12 cellular contexts compared by ENCODE assay signal in genomic region chr12:106417926-106418910, GRCh38.
A peak's percentile ranks its signal among the peaks of the same experiment; 100 is the strongest.
DNase-seq lines count a peak whose midpoint lies in the region; ATAC-seq and TF ChIP-seq lines count a peak whose summit lies in the region.
"Had no signal": no experiment of that assay in that cellular context is flagged by ENCODE, and none has a peak within 500 bp of the region (broad histone marks: within the 10 kb centered on the region; RNA-seq: fewer than 3 reads in every experiment).

No MANE protein-coding gene starts in this region.

- H3K36me3 ChIP-seq in mesenchymal stem cell (ENCODE audit: control insufficient read depth in 1 of 2, insufficient read depth in 2 of 2, low read depth in 1 of 2, low read length in 2 of 2), result peaks cover 0 to 12% of the 10 kb centered on the region in 2 experiments

- no peak overlapping the region for H4K8ac ChIP-seq in mesenchymal stem cell (ENCODE audit: low read length)

- H3K4ac ChIP-seq in mesenchymal stem cell (ENCODE audit: low read depth in 1 of 2, low read length in 2 of 2), result no peak overlapping the region

- H2BK15ac ChIP-seq in mesenchymal stem cell (ENCODE audit: low read depth, poor library complexity, severe bottlenecking), result no peak overlapping the region

- no peak overlapping the region for H3K14ac ChIP-seq in mesenchymal stem cell (ENCODE audit: low read length in 2 of 2)

- no peak overlapping the region for H3K4me2 ChIP-seq in mesenchymal stem cell (ENCODE audit: low read length, poor library complexity, severe bottlenecking)

- H3K23ac ChIP-seq in mesenchymal stem cell (ENCODE audit: low read length in 2 of 2), result no peak overlapping the region

- peak overlapping the region; percentile 72 for H3K27ac ChIP-seq in mesenchymal stem cell (ENCODE audit: low read length, poor library complexity, severe bottlenecking)

- DNase-seq in AG09319 (ENCODE audit: extremely low read depth, low read depth) (peak; percentile 22), NCI-H460 (ENCODE audit: extremely low read depth, low read depth) (peak; percentile 26), dermis blood vessel endothelial cell (peak; percentile 73), mesenchymal stem cell (peak; percentile 53)
- no peak for DNase-seq in activated CD8-positive, alpha-beta memory T cell treated with anti-CD3 and anti-CD28 coated beads, Interleukin-2, amount 10 ng/mL, durations not matched to agents 7 days and 5 days
- no peak for DNase-seq in activated CD4-positive, alpha-beta T cell treated with anti-CD3 and anti-CD28 coated beads for 1 hour
- DNase-seq: C1 segment of cervical spinal cord, dorsolateral prefrontal cortex had no signal

- no peaks in the 10 kb centered on the region for H3K27me3 ChIP-seq in mesenchymal stem cell (ENCODE audit: control insufficient read depth in 1 of 2, insufficient read depth in 1 of 2, low read length in 2 of 2)
- H3K27me3 ChIP-seq: dorsolateral prefrontal cortex had no signal

- CTCF ChIA-PET in activated CD8-positive, alpha-beta memory T cell treated with anti-CD3 and anti-CD28 coated beads, Interleukin-2, amount 10 ng/mL, durations not matched to agents 7 days and 5 days (lab: Charles Lee), result interaction anchor here (0.5 to 0.8 kb wide), 2 partner anchors 21 to 62 kb away, joined by 3 read pairs; no protein-coding TSS in a partner anchor

- H3K18ac ChIP-seq in mesenchymal stem cell (ENCODE audit: low read depth in 1 of 2, low read length in 2 of 2), result no peak overlapping the region

- H3K4me1 Mint-ChIP-seq in activated CD8-positive, alpha-beta memory T cell treated with anti-CD3 and anti-CD28 coated beads, Interleukin-2, amount 10 ng/mL, durations not matched to agents 7 days and 5 days, result no peaks in the 10 kb centered on the region

- whole genome bisulfite sequencing in mesenchymal stem cell, result 94% methylated on average over 4 of the region's 7 CpGs

- no peak overlapping the region for H2BK120ac ChIP-seq in mesenchymal stem cell (ENCODE audit: low read depth, low read length)

- peaks cover 5% of the 10 kb centered on the region for H3K4me1 ChIP-seq in mesenchymal stem cell (ENCODE audit: control insufficient read depth, insufficient read depth, low read depth, low read length)

- no peak overlapping the region for H2AK5ac ChIP-seq in mesenchymal stem cell (ENCODE audit: low read length, severe bottlenecking)

- no peak overlapping the region for H2AFZ ChIP-seq in mesenchymal stem cell (ENCODE audit: low read depth, low read length)

- H3K9ac ChIP-seq in mesenchymal stem cell (ENCODE audit: low read length), result peak overlapping the region; percentile 35

- no peaks in the 10 kb centered on the region for H3K9me3 ChIP-seq in mesenchymal stem cell (ENCODE audit: control insufficient read depth, low read length)

- no peak overlapping the region for H3K4me3 Mint-ChIP-seq in activated CD8-positive, alpha-beta memory T cell treated with anti-CD3 and anti-CD28 coated beads, Interleukin-2, amount 10 ng/mL, durations not matched to agents 7 days and 5 days
- H3K4me3 Mint-ChIP-seq: stimulated activated naive CD8-positive, alpha-beta T cell treated with anti-CD3 and anti-CD28 coated beads, Interleukin-15, Interleukin-2, amounts not matched to agents 100 ng/mL and 50 ng/mL, for 24 hours had no signal

- H2BK12ac ChIP-seq in mesenchymal stem cell (ENCODE audit: low read length in 2 of 2), result no peak overlapping the region

- no peaks in the 10 kb centered on the region for H3K9me3 Mint-ChIP-seq in activated CD8-positive, alpha-beta memory T cell treated with anti-CD3 and anti-CD28 coated beads, Interleukin-2, amount 10 ng/mL, durations not matched to agents 7 days and 5 days (ENCODE audit: low read depth)
- H3K9me3 Mint-ChIP-seq: stimulated activated naive CD8-positive, alpha-beta T cell treated with anti-CD3 and anti-CD28 coated beads, Interleukin-15, Interleukin-2, amounts not matched to agents 100 ng/mL and 50 ng/mL, for 24 hours had no signal

- no peak overlapping the region for H2BK5ac ChIP-seq in mesenchymal stem cell (ENCODE audit: low read depth, low read length, poor library complexity, severe bottlenecking)

- TF ChIP-seq CTCF in AG09319 (IDR thresholded peaks at IDR 0.05; ENCODE audit: low read depth, low read length), result no peak

- peaks cover 2% of the 10 kb centered on the region for H3K79me1 ChIP-seq in mesenchymal stem cell (replicated peaks; ENCODE audit: low read length, poor library complexity, severe bottlenecking)

- H3K4me3 ChIP-seq in mesenchymal stem cell (ENCODE audit: insufficient read depth in 1 of 2, low read depth in 1 of 2, low read length in 2 of 2), result peak overlapping the region in 1 of 2 experiments; percentile 14
- H3K4me3 ChIP-seq: dorsolateral prefrontal cortex, skin epidermis had no signal

- H3K27me3 Mint-ChIP-seq in activated CD8-positive, alpha-beta memory T cell treated with anti-CD3 and anti-CD28 coated beads, Interleukin-2, amount 10 ng/mL, durations not matched to agents 7 days and 5 days, result no peaks in the 10 kb centered on the region
- H3K27me3 Mint-ChIP-seq: stimulated activated naive CD8-positive, alpha-beta T cell treated with anti-CD3 and anti-CD28 coated beads, Interleukin-15, Interleukin-2, amounts not matched to agents 100 ng/mL and 50 ng/mL, for 24 hours had no signal

- H3K27ac Mint-ChIP-seq in activated CD8-positive, alpha-beta memory T cell treated with anti-CD3 and anti-CD28 coated beads, Interleukin-2, amount 10 ng/mL, durations not matched to agents 7 days and 5 days, result no peak overlapping the region
- H3K27ac Mint-ChIP-seq: stimulated activated naive CD8-positive, alpha-beta T cell treated with anti-CD3 and anti-CD28 coated beads, Interleukin-15, Interleukin-2, amounts not matched to agents 100 ng/mL and 50 ng/mL, for 24 hours had no signal

- H3K36me3 Mint-ChIP-seq in activated CD8-positive, alpha-beta memory T cell treated with anti-CD3 and anti-CD28 coated beads, Interleukin-2, amount 10 ng/mL, durations not matched to agents 7 days and 5 days, result peaks cover 13% of the 10 kb centered on the region

- no peak for ATAC-seq in activated CD8-positive, alpha-beta memory T cell treated with anti-CD3 and anti-CD28 coated beads, Interleukin-2, amount 10 ng/mL, durations not matched to agents 7 days and 5 days
- ATAC-seq in GM19324 (IDR thresholded peaks at IDR 0.05; ENCODE audit: low FRiP score, unreplicated experiment) (no peak), GM21515 (IDR thresholded peaks at IDR 0.05; ENCODE audit: unreplicated experiment) (no peak)

- H4K91ac ChIP-seq in mesenchymal stem cell (ENCODE audit: low read length), result no peak overlapping the region

Comparison
In these comparisons a context has a peak if more than half of its experiments do, and no peak if none do; other contexts are left out.
1. DNase-seq: peak in AG09319 (single experiment), NCI-H460 (single experiment), dermis blood vessel endothelial cell (single experiment) and mesenchymal stem cell (single experiment); none in activated CD8-positive, alpha-beta memory T cell treated with anti-CD3 and anti-CD28 coated beads, Interleukin-2, amount 10 ng/mL, durations not matched to agents 7 days and 5 days (single experiment) and activated CD4-positive, alpha-beta T cell treated with anti-CD3 and anti-CD28 coated beads for 1 hour (single experiment).